1 cellular context compared by ENCODE assay signal in the genomic region with DNA sequence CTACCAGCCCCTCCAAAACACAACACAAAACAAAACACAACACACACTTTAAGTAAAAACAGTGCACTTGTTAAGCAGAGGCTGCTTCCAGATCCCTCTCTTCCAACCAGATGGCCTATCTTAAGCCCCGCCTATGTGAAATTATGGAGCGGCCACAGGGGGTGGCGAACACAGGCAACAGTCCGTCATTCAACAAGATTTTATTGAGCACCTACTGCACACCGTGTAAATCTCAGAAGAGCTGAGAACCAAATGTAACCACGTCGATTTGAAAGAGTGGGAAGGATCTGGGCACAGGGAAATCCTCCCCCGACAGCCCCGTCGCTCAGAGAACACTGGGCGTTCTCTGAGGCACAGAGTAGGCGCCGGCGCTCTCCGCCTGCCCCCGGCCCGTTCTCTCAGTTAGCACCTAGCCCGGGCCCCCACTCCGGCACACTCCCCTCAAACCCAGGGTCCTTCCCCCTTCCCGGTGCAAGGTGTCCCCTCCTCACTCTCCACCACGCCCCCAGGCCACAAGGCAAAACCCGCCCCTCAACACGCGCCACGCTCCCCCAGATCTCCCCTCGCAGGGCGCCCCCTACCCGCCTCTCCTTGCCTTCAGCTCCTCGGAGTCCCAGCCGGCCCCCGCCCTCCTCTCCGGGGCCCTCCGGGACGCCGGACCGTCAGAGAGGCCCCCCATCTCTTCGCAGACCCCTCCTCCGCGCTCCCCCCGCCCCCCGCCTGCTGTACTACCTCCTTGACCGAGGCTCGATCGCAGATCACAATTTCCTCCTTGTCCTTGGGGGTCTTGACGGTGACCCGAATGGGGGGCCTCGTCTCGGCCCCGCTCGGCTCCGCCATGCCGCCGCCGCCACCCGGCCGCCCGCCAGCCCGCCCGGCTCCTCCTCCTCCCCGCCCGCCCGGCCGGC.
TF ChIP-seq lines count a peak whose summit lies in the region.

No MANE protein-coding gene starts in this region.

TF ChIP-seq in HepG2, 621 proteins besides CTCF, POLR2A, EP300 and RAD21 (continues in another document):
- TF ChIP-seq ZNF263 (CRISPR knock-in tag; IDR thresholded peaks at IDR 0.05) (no peak), AHR (CRISPR knock-in tag; IDR thresholded peaks at IDR 0.05) (0 out of 2 replicates have a peak, but pooled peaks have one; percentile 64), GZF1 (CRISPR knock-in tag; IDR thresholded peaks at IDR 0.05) (no peak), DPF2 (CRISPR knock-in tag; IDR thresholded peaks at IDR 0.05; ENCODE audit: borderline replicate concordance, low read depth) (no peak), ZNF652 (CRISPR knock-in tag; IDR thresholded peaks at IDR 0.05; ENCODE audit: borderline replicate concordance, low read depth) (no peak), MYNN (CRISPR knock-in tag; IDR thresholded peaks at IDR 0.05; ENCODE audit: low read depth) (no peak), ERF (CRISPR knock-in tag; IDR thresholded peaks at IDR 0.05) (peak; percentile 55; the same call in 1 of the 2 replicates), SMAD3 (CRISPR knock-in tag; IDR thresholded peaks at IDR 0.05) (peak; percentile 33; the same call in 1 of the 2 replicates), ZKSCAN8 (CRISPR knock-in tag; IDR thresholded peaks at IDR 0.05; ENCODE audit: borderline replicate concordance) (peak; percentile 92), ZNF335 (CRISPR knock-in tag; IDR thresholded peaks at IDR 0.05) (no peak), KDM5A (IDR thresholded peaks at IDR 0.05; ENCODE audit: borderline replicate concordance, low read length) (no peak; the same call in 1 of the 2 replicates), HCFC1 (IDR thresholded peaks at IDR 0.05; ENCODE audit: low read depth, low read length) (no peak), PHF20 (CRISPR knock-in tag; IDR thresholded peaks at IDR 0.05) (peak; percentile 28; the same call in 1 of the 2 replicates), KDM3A (CRISPR knock-in tag; IDR thresholded peaks at IDR 0.05; ENCODE audit: low read depth) (no peak), ZKSCAN5 (CRISPR knock-in tag; IDR thresholded peaks at IDR 0.05) (no peak), CBFB (CRISPR knock-in tag; IDR thresholded peaks at IDR 0.05) (no peak), MATR3 (CRISPR knock-in tag; IDR thresholded peaks at IDR 0.05) (no peak), SALL1 (CRISPR knock-in tag; IDR thresholded peaks at IDR 0.05) (peak; percentile 26; the same call in 1 of the 2 replicates), ELF3 (CRISPR knock-in tag; IDR thresholded peaks at IDR 0.05) (0 out of 2 replicates have a peak, but pooled peaks have one; percentile 7), ZNF354B (CRISPR knock-in tag; IDR thresholded peaks at IDR 0.05) (no peak), ZNF557 (CRISPR knock-in tag; IDR thresholded peaks at IDR 0.05) (no peak), ZNF547 (CRISPR knock-in tag; IDR thresholded peaks at IDR 0.05) (no peak), ZNF782 (CRISPR knock-in tag; IDR thresholded peaks at IDR 0.05; ENCODE audit: borderline replicate concordance) (no peak; the same call in 1 of the 2 replicates), NBN (conservative IDR thresholded peaks at IDR 0.05) (no peak), NKX3-1 (CRISPR knock-in tag; IDR thresholded peaks at IDR 0.05) (no peak)
- TF ChIP-seq, protein P1, sequence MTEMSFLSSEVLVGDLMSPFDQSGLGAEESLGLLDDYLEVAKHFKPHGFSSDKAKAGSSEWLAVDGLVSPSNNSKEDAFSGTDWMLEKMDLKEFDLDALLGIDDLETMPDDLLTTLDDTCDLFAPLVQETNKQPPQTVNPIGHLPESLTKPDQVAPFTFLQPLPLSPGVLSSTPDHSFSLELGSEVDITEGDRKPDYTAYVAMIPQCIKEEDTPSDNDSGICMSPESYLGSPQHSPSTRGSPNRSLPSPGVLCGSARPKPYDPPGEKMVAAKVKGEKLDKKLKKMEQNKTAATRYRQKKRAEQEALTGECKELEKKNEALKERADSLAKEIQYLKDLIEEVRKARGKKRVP (CRISPR knock-in tag; IDR thresholded peaks at IDR 0.05), result no peak
- TF ChIP-seq, protein P2, sequence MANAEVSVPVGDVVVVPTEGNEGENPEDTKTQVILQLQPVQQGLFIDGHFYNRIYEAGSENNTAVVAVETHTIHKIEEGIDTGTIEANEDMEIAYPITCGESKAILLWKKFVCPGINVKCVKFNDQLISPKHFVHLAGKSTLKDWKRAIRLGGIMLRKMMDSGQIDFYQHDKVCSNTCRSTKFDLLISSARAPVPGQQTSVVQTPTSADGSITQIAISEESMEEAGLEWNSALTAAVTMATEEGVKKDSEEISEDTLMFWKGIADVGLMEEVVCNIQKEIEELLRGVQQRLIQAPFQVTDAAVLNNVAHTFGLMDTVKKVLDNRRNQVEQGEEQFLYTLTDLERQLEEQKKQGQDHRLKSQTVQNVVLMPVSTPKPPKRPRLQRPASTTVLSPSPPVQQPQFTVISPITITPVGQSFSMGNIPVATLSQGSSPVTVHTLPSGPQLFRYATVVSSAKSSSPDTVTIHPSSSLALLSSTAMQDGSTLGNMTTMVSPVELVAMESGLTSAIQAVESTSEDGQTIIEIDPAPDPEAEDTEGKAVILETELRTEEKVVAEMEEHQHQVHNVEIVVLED (CRISPR knock-in tag; IDR thresholded peaks at IDR 0.05; ENCODE audit: borderline replicate concordance), result no peak; the same call in 1 of the 2 replicates
- TF ChIP-seq, protein P3, sequence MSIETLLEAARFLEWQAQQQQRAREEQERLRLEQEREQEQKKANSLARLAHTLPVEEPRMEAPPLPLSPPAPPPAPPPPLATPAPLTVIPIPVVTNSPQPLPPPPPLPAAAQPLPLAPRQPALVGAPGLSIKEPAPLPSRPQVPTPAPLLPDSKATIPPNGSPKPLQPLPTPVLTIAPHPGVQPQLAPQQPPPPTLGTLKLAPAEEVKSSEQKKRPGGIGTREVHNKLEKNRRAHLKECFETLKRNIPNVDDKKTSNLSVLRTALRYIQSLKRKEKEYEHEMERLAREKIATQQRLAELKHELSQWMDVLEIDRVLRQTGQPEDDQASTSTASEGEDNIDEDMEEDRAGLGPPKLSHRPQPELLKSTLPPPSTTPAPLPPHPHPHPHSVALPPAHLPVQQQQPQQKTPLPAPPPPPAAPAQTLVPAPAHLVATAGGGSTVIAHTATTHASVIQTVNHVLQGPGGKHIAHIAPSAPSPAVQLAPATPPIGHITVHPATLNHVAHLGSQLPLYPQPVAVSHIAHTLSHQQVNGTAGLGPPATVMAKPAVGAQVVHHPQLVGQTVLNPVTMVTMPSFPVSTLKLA (IDR thresholded peaks at IDR 0.05), result no peak
- TF ChIP-seq, protein P4, sequence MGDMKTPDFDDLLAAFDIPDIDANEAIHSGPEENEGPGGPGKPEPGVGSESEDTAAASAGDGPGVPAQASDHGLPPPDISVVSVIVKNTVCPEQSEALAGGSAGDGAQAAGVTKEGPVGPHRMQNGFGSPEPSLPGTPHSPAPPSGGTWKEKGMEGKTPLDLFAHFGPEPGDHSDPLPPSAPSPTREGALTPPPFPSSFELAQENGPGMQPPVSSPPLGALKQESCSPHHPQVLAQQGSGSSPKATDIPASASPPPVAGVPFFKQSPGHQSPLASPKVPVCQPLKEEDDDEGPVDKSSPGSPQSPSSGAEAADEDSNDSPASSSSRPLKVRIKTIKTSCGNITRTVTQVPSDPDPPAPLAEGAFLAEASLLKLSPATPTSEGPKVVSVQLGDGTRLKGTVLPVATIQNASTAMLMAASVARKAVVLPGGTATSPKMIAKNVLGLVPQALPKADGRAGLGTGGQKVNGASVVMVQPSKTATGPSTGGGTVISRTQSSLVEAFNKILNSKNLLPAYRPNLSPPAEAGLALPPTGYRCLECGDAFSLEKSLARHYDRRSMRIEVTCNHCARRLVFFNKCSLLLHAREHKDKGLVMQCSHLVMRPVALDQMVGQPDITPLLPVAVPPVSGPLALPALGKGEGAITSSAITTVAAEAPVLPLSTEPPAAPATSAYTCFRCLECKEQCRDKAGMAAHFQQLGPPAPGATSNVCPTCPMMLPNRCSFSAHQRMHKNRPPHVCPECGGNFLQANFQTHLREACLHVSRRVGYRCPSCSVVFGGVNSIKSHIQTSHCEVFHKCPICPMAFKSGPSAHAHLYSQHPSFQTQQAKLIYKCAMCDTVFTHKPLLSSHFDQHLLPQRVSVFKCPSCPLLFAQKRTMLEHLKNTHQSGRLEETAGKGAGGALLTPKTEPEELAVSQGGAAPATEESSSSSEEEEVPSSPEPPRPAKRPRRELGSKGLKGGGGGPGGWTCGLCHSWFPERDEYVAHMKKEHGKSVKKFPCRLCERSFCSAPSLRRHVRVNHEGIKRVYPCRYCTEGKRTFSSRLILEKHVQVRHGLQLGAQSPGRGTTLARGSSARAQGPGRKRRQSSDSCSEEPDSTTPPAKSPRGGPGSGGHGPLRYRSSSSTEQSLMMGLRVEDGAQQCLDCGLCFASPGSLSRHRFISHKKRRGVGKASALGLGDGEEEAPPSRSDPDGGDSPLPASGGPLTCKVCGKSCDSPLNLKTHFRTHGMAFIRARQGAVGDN (CRISPR knock-in tag; IDR thresholded peaks at IDR 0.05), result peak; percentile 57
- TF ChIP-seq, protein P5, sequence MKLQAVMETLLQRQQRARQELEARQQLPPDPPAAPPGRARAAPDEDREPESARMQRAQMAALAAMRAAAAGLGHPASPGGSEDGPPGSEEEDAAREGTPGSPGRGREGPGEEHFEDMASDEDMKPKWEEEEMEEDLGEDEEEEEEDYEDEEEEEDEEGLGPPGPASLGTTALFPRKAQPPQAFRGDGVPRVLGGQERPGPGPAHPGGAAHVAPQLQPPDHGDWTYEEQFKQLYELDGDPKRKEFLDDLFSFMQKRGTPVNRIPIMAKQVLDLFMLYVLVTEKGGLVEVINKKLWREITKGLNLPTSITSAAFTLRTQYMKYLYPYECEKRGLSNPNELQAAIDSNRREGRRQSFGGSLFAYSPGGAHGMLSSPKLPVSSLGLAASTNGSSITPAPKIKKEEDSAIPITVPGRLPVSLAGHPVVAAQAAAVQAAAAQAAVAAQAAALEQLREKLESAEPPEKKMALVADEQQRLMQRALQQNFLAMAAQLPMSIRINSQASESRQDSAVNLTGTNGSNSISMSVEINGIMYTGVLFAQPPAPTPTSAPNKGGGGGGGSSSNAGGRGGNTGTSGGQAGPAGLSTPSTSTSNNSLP (IDR thresholded peaks at IDR 0.05; ENCODE audit: low read depth, low read length), result no peak
- TF ChIP-seq, protein P6, sequence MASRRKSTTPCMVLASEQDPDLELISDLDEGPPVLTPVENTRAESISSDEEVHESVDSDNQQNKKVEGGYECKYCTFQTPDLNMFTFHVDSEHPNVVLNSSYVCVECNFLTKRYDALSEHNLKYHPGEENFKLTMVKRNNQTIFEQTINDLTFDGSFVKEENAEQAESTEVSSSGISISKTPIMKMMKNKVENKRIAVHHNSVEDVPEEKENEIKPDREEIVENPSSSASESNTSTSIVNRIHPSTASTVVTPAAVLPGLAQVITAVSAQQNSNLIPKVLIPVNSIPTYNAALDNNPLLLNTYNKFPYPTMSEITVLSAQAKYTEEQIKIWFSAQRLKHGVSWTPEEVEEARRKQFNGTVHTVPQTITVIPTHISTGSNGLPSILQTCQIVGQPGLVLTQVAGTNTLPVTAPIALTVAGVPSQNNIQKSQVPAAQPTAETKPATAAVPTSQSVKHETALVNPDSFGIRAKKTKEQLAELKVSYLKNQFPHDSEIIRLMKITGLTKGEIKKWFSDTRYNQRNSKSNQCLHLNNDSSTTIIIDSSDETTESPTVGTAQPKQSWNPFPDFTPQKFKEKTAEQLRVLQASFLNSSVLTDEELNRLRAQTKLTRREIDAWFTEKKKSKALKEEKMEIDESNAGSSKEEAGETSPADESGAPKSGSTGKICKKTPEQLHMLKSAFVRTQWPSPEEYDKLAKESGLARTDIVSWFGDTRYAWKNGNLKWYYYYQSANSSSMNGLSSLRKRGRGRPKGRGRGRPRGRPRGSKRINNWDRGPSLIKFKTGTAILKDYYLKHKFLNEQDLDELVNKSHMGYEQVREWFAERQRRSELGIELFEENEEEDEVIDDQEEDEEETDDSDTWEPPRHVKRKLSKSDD (CRISPR knock-in tag; IDR thresholded peaks at IDR 0.05; ENCODE audit: low read depth), result no peak
- TF ChIP-seq, protein P7, sequence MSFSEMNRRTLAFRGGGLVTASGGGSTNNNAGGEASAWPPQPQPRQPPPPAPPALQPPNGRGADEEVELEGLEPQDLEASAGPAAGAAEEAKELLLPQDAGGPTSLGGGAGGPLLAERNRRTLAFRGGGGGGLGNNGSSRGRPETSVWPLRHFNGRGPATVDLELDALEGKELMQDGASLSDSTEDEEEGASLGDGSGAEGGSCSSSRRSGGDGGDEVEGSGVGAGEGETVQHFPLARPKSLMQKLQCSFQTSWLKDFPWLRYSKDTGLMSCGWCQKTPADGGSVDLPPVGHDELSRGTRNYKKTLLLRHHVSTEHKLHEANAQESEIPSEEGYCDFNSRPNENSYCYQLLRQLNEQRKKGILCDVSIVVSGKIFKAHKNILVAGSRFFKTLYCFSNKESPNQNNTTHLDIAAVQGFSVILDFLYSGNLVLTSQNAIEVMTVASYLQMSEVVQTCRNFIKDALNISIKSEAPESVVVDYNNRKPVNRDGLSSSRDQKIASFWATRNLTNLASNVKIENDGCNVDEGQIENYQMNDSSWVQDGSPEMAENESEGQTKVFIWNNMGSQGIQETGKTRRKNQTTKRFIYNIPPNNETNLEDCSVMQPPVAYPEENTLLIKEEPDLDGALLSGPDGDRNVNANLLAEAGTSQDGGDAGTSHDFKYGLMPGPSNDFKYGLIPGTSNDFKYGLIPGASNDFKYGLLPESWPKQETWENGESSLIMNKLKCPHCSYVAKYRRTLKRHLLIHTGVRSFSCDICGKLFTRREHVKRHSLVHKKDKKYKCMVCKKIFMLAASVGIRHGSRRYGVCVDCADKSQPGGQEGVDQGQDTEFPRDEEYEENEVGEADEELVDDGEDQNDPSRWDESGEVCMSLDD (CRISPR knock-in tag; IDR thresholded peaks at IDR 0.05; ENCODE audit: borderline replicate concordance), result peak; percentile 23; the same call in 1 of the 2 replicates
- TF ChIP-seq, protein P8, sequence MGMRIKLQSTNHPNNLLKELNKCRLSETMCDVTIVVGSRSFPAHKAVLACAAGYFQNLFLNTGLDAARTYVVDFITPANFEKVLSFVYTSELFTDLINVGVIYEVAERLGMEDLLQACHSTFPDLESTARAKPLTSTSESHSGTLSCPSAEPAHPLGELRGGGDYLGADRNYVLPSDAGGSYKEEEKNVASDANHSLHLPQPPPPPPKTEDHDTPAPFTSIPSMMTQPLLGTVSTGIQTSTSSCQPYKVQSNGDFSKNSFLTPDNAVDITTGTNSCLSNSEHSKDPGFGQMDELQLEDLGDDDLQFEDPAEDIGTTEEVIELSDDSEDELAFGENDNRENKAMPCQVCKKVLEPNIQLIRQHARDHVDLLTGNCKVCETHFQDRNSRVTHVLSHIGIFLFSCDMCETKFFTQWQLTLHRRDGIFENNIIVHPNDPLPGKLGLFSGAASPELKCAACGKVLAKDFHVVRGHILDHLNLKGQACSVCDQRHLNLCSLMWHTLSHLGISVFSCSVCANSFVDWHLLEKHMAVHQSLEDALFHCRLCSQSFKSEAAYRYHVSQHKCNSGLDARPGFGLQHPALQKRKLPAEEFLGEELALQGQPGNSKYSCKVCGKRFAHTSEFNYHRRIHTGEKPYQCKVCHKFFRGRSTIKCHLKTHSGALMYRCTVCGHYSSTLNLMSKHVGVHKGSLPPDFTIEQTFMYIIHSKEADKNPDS (CRISPR knock-in tag; IDR thresholded peaks at IDR 0.05), result peak; percentile 62; the same call in 1 of the 2 replicates
- TF ChIP-seq, protein P9, sequence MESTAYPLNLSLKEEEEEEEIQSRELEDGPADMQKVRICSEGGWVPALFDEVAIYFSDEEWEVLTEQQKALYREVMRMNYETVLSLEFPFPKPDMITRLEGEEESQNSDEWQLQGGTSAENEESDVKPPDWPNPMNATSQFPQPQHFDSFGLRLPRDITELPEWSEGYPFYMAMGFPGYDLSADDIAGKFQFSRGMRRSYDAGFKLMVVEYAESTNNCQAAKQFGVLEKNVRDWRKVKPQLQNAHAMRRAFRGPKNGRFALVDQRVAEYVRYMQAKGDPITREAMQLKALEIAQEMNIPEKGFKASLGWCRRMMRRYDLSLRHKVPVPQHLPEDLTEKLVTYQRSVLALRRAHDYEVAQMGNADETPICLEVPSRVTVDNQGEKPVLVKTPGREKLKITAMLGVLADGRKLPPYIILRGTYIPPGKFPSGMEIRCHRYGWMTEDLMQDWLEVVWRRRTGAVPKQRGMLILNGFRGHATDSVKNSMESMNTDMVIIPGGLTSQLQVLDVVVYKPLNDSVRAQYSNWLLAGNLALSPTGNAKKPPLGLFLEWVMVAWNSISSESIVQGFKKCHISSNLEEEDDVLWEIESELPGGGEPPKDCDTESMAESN (CRISPR knock-in tag; conservative IDR thresholded peaks at IDR 0.05), result no peak
